16 cellular contexts compared by ENCODE assay signal in genomic region chr1:43547538-43548072, GRCh38. TPM values are rescaled to one million over a fixed set of nuclear protein-coding genes. Genes with fewer than 3 reads are reported as not detected.
DNase-seq lines count a peak whose midpoint lies in the region; ATAC-seq, FAIRE-seq and TF ChIP-seq lines count a peak whose summit lies in the region.
"Had no signal": no experiment of that assay in that cellular context is flagged by ENCODE, and none has a peak within 500 bp of the region (broad histone marks: within the 10 kb centered on the region; RNA-seq: fewer than 3 reads in every experiment).

No MANE protein-coding gene starts in this region.

- H4K20me1 ChIP-seq in HepG2 (ENCODE audit: insufficient read depth, low read length) (no peaks in the 10 kb centered on the region), smooth muscle cell (ENCODE audit: low read depth) (peaks cover 23% of the 10 kb centered on the region)

- H3K79me2 ChIP-seq in HepG2 (ENCODE audit: insufficient read depth, low read length) (peaks cover 62% of the 10 kb centered on the region), smooth muscle cell (ENCODE audit: low read depth) (peaks cover 13% of the 10 kb centered on the region)

- H3K4me3 ChIP-seq in HepG2 (replicated peaks in 1 of 3; ENCODE audit: insufficient read depth in 1 of 3, low read depth in 2 of 3, low read length in 3 of 3) (peak overlapping the region in 1 of 3 experiments; percentile 14; a peak in 1 of 6 replicates), smooth muscle cell (no peak overlapping the region)
- H3K4me3 ChIP-seq: cardiac muscle cell, MG63 had no signal

- intact Hi-C loops in HepG2 (cut with micrococcal nuclease; ENCODE audit: unreplicated experiment), result loop anchor here (1.0 kb wide), 1 partner anchor 18 kb away; no protein-coding TSS in a partner anchor

- no peaks in the 10 kb centered on the region for H3K27me3 Mint-ChIP-seq in WTC11 (ENCODE audit: low read depth)

- H3K9me3 Mint-ChIP-seq in WTC11, result no peaks in the 10 kb centered on the region
- H3K9me3 Mint-ChIP-seq: CD8-positive, alpha-beta T cell; immature natural killer cell had no signal

- no peak for FAIRE-seq in HepG2 (lab: Jason Lieb, UNC)
- no peak for FAIRE-seq in D721Med (lab: Jason Lieb, UNC)

- H3K9ac ChIP-seq in HepG2 (ENCODE audit: insufficient read depth, low read depth, low read length), result peak overlapping the region; percentile 69
- H3K9ac ChIP-seq in smooth muscle cell (ENCODE audit: low read depth), result peak overlapping the region; percentile 41

- CTCF ChIA-PET in WTC11 (lab: Charles Lee) (interaction anchor here (0.6 to 4.7 kb wide), 3 partner anchors 15 to 123 kb away, joined by 3 to 23 read pairs (median 3); partner anchors contain the start of gene PTPRF), HepG2 (lab: Yijun Ruan, JAX; ENCODE audit: low intra/inter-chr PET ratio, low total read pairs) (no interaction called here)

- H3K9me3 ChIP-seq in HepG2 (ENCODE audit: low read length) (no peaks in the 10 kb centered on the region), smooth muscle cell (replicated peaks; ENCODE audit: low read depth) (no peaks in the 10 kb centered on the region)
- H3K9me3 ChIP-seq: MG63 had no signal

- peaks cover 88% of the 10 kb centered on the region for H3K4me1 Mint-ChIP-seq in WTC11
- H3K4me1 Mint-ChIP-seq: activated CD4-positive, alpha-beta T cell treated with anti-CD3 and anti-CD28 coated beads for 36 hours had no signal

- peak; percentile 20 for DNase-seq in MV-4-11 (lab: John Stamatoyannopoulos, UW)
- DNase-seq in WTC11 (ENCODE audit: low spot score), result no peak
- DNase-seq in HepG2 (ENCODE audit: low spot score), result no peak
- DNase-seq in smooth muscle cell (lab: John Stamatoyannopoulos, UW; ENCODE audit: unreplicated experiment), result no peak
- no peak for DNase-seq in D721Med (ENCODE audit: insufficient read length, low spot score)
- DNase-seq in stimulated activated CD4-positive, alpha-beta T cell treated with anti-CD3 and anti-CD28 coated beads, Interleukin-12 subunit alpha, Interleukin-12 subunit beta, amount 100 ng/mL, for 4 hours, result no peak
- DNase-seq in NCI-H226, result no peak
- DNase-seq: activated CD4-positive, alpha-beta T cell treated with anti-CD3 and anti-CD28 coated beads for 36 hours; CD8-positive, alpha-beta T cell; immature natural killer cell; MG63; naive B cell; stimulated activated CD8-positive, alpha-beta memory T cell treated with anti-CD3 and anti-CD28 coated beads, Interleukin-4, amount 100 ng/mL, for 48 hours; SW 1271 had no signal

- in situ Hi-C loops in HepG2 (cut with HindIII; ENCODE audit: extremely low pct_ligation_motif_present, low pct_unique_long_range_greater_than_20kb), result no loop called here

- 68% methylated on average over 4 of the region's 11 CpGs for WGBS in HepG2 (ENCODE audit: low lambda C conversion rate)
- 82% methylated on average over 11 of the region's 11 CpGs for WGBS in smooth muscle cell (ENCODE audit: low lambda C conversion rate)

- peaks cover 4% of the 10 kb centered on the region; the same call in 1 of the 2 replicates for H3K36me3 Mint-ChIP-seq in WTC11
- H3K36me3 Mint-ChIP-seq: CD8-positive, alpha-beta T cell; immature natural killer cell; naive B cell had no signal

- H3K4me3 Mint-ChIP-seq in WTC11, result peak overlapping the region; percentile 11; the same call in 1 of the 2 replicates
- H3K4me3 Mint-ChIP-seq: activated CD4-positive, alpha-beta T cell treated with anti-CD3 and anti-CD28 coated beads for 36 hours; CD8-positive, alpha-beta T cell; immature natural killer cell had no signal

- no peak for TF ChIP-seq RAD21 in HepG2 (CRISPR knock-in tag; IDR thresholded peaks at IDR 0.05)

- TF ChIP-seq CTCF in WTC11 (IDR thresholded peaks at IDR 0.05) (no peak), HepG2 (CRISPR knock-in tag; IDR thresholded peaks at IDR 0.05) (no peak), smooth muscle cell (IDR thresholded peaks at IDR 0.05; ENCODE audit: borderline replicate concordance, insufficient read depth, poor library complexity, severe bottlenecking) (no peak), D721Med (IDR thresholded peaks at IDR 0.05; ENCODE audit: insufficient read depth, missing control alignments) (no peak)

- H3K36me3 ChIP-seq in HepG2 (replicated peaks in 1 of 2; ENCODE audit: control insufficient read depth in 1 of 2, insufficient read depth in 2 of 2, low read length in 2 of 2) (peaks cover 13 to 40% of the 10 kb centered on the region in 2 experiments; a peak in 4 of 5 replicates), smooth muscle cell (ENCODE audit: low read depth) (no peaks in the 10 kb centered on the region)
- H3K36me3 ChIP-seq: cardiac muscle cell, MG63 had no signal

- H3K27me3 ChIP-seq in HepG2 (ENCODE audit: control insufficient read depth in 1 of 2, insufficient read depth in 2 of 2, low read length in 2 of 2), result no peaks in the 10 kb centered on the region
- no peaks in the 10 kb centered on the region for H3K27me3 ChIP-seq in smooth muscle cell (ENCODE audit: low read depth)
- H3K27me3 ChIP-seq: cardiac muscle cell, MG63 had no signal

- peak overlapping the region; percentile 57 for H3K4me2 ChIP-seq in HepG2 (ENCODE audit: low read depth, low read length)
- no peak overlapping the region for H3K4me2 ChIP-seq in smooth muscle cell

- POLR2A ChIA-PET in WTC11 (lab: Charles Lee) (no interaction called here), HepG2 (lab: Yijun Ruan, JAX) (interaction anchor here (1.5 to 7.7 kb wide), 3 partner anchors 14 to 736 kb away, joined by 3 to 87 read pairs (median 16); partner anchors contain the start of genes KDM4A and PTPRF)

- H3K4me1 ChIP-seq in HepG2 (ENCODE audit: insufficient read depth, low read length) (peaks cover 73% of the 10 kb centered on the region), smooth muscle cell (ENCODE audit: low read depth) (peaks cover 35% of the 10 kb centered on the region)

- TF ChIP-seq EP300 in HepG2 (IDR thresholded peaks at IDR 0.05; ENCODE audit: low read depth in 2 of 2, low read length in 2 of 2), result no peak
- no peak for TF ChIP-seq EP300 in HepG2 (CRISPR knock-in tag; IDR thresholded peaks at IDR 0.05; ENCODE audit: borderline replicate concordance)

- no TSS peak for BruUV-seq in HepG2 (replicated peaks; lab: Mats Ljungman, UMichigan)

- no peaks in the 10 kb centered on the region for H3F3A ChIP-seq in smooth muscle cell (ENCODE audit: low read depth)

- H3K27ac Mint-ChIP-seq in WTC11, result peak overlapping the region; percentile 57
- H3K27ac Mint-ChIP-seq: activated CD4-positive, alpha-beta T cell treated with anti-CD3 and anti-CD28 coated beads for 36 hours; CD8-positive, alpha-beta T cell; immature natural killer cell; naive B cell had no signal

- no peak overlapping the region for H2AFZ ChIP-seq in HepG2 (ENCODE audit: low read length)
- no peak overlapping the region for H2AFZ ChIP-seq in smooth muscle cell (ENCODE audit: low read depth)

- no peak for TF ChIP-seq POLR2A in HepG2 (IDR thresholded peaks at IDR 0.05; ENCODE audit: insufficient read depth in 1 of 2, low read depth in 2 of 2, low read length in 2 of 2)

- ATAC-seq in WTC11, result no peak
- ATAC-seq in HepG2, result no peak
- ATAC-seq in GM21737 (IDR thresholded peaks at IDR 0.05; ENCODE audit: unreplicated experiment), result no peak
- ATAC-seq: activated CD4-positive, alpha-beta T cell treated with anti-CD3 and anti-CD28 coated beads for 36 hours; CD8-positive, alpha-beta T cell had no signal

- H3K27ac ChIP-seq in HepG2 (ENCODE audit: extremely low read length, insufficient read depth, low read length) (peak overlapping the region; percentile 96), smooth muscle cell (ENCODE audit: low read depth) (peak overlapping the region; percentile 69)
- H3K27ac ChIP-seq: cardiac muscle cell had no signal

TF ChIP-seq in WTC11, 78 proteins besides CTCF, POLR2A, EP300 and RAD21 (continues in another document):
- TF ChIP-seq CREM (CRISPR knock-in tag; IDR thresholded peaks at IDR 0.05), result no peak

TF ChIP-seq in HepG2, 621 proteins besides CTCF, POLR2A, EP300 and RAD21 (continues in another document):
- TF ChIP-seq ZBTB14 (CRISPR knock-in tag; IDR thresholded peaks at IDR 0.05) (no peak), AGO2 (optimal IDR thresholded peaks at IDR 0.05; ENCODE audit: low read depth, low read length) (peak; percentile 52), ZNF891 (CRISPR knock-in tag; IDR thresholded peaks at IDR 0.05) (no peak), ZBTB38 (CRISPR knock-in tag; IDR thresholded peaks at IDR 0.05) (peak; percentile 85)

RNA-seq across cellular contexts. Expression of gene PTPRF, which starts 16.9 kb away (rescaled TPM):
- total RNA-seq in WTC11 (2021) (248 to 295 TPM (median 275 TPM) in 3 replicates), HepG2 (2016; rRNA removed; fragmentation: Illumina TruSeq; extraction: Trizol) (47.3 and 55.9 TPM in 2 replicates), smooth muscle cell (51.5 and 71.0 TPM in 2 replicates)
- total RNA-seq in HepG2 (2016; cell fraction: cytosol; rRNA removed; fragmentation: Illumina TruSeq; extraction: Trizol; ENCODE audit: low read depth), result 6.1 and 8.9 TPM in 2 replicates
- 38.1 and 54.3 TPM in 2 replicates for total RNA-seq in HepG2 (2016; cell fraction: insoluble cytoplasmic fraction; rRNA removed; fragmentation: Illumina TruSeq; extraction: Trizol)
- 30.4 and 36.7 TPM in 2 replicates for total RNA-seq in HepG2 (2016; cell fraction: membrane; rRNA removed; fragmentation: Illumina TruSeq; extraction: Trizol)
- 76.8 and 90.3 TPM in 2 replicates for total RNA-seq in HepG2 (2016; cell fraction: nucleus; rRNA removed; fragmentation: Illumina TruSeq; extraction: Trizol)
- polyA plus RNA-seq in HepG2 (2011; rRNA removed) (167 and 213 TPM in 2 replicates), smooth muscle cell (39.9 and 69.9 TPM in 2 replicates)
- polyA plus RNA-seq in HepG2 (2011; cell fraction: cytosol; rRNA removed), result 119 and 128 TPM in 2 replicates
- polyA plus RNA-seq in HepG2 (2011; cell fraction: nucleus; rRNA removed), result 229 and 238 TPM in 2 replicates
- 125 and 182 TPM in 2 replicates for polyA plus RNA-seq in HepG2 (2012)
- 5.7 and 6.0 TPM in 2 replicates for polyA plus RNA-seq in HepG2 (2016; cell fraction: cytosol; fragmentation: Illumina TruSeq; extraction: Trizol; ENCODE audit: low read depth)
- polyA plus RNA-seq in HepG2 (2016; cell fraction: insoluble cytoplasmic fraction; fragmentation: Illumina TruSeq; extraction: Trizol; ENCODE audit: low read depth), result 37.1 and 51.8 TPM in 2 replicates
- 13.5 and 17.9 TPM in 2 replicates for polyA plus RNA-seq in HepG2 (2016; cell fraction: membrane; fragmentation: Illumina TruSeq; extraction: Trizol; ENCODE audit: low read depth)
- 139 and 140 TPM in 2 replicates for polyA plus RNA-seq in HepG2 (2016; cell fraction: nucleus; fragmentation: Illumina TruSeq; extraction: Trizol; ENCODE audit: insufficient read depth, low read depth)
- 212 and 690 TPM in 2 replicates for polyA minus RNA-seq in HepG2 (2011; rRNA and poly(A)+ RNA removed; ENCODE audit: low replicate concordance)
- 137 and 178 TPM in 2 replicates for polyA minus RNA-seq in HepG2 (2011; cell fraction: cytosol; rRNA and poly(A)+ RNA removed)
- polyA minus RNA-seq in HepG2 (2011; cell fraction: nucleus; rRNA and poly(A)+ RNA removed), result 83.0 and 106 TPM in 2 replicates
- polyA plus RNA-seq: immature natural killer cell had no signal
